In the genomic region with DNA sequence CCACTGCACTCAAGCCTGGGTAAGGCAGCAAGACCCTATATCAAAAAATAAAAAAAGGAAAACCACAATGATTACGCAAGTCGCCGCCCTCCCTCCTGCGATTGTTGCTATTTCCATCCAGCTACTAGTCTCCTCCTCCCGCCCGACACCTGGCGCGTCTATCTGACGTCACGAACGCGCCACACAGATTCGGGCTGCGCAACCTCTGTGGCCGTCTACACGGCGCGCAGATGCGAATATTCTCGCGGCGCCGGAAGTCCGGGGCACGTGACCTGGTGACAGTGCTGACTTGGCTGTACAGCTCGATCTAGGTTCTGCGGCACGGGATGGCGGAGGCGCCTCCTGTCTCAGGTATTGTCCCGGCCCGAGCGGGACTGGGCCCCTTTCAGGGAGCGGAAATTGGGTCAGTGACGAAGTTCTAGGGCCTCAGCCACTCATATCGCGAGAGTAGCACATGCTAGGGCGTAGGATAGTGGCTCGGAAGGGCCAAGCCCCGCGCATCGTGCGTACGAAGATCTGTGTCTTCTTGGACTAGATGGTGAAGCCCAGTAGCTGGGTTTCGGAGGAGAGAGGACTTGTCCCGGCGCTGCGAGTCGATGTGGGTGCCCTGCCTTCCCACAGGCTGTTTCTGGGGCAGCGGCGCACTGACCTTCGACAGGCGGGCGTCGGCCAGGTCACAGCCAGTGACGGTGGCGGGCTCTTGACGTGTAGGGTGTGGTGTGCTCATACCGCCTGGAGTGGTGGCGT, we compare ENCODE assay signal across 1 cellular context.
TF ChIP-seq lines count a peak whose summit lies in the region.

A gene (plus strand): TSS at position 270 of the 747 bp plus-strand sequence. CDS start 57 bp downstream, at position 327.

TF ChIP-seq in GM12878, 131 proteins besides CTCF, POLR2A, EP300 and RAD21 (continued from another document and continues in another):
- TF ChIP-seq, protein P1, sequence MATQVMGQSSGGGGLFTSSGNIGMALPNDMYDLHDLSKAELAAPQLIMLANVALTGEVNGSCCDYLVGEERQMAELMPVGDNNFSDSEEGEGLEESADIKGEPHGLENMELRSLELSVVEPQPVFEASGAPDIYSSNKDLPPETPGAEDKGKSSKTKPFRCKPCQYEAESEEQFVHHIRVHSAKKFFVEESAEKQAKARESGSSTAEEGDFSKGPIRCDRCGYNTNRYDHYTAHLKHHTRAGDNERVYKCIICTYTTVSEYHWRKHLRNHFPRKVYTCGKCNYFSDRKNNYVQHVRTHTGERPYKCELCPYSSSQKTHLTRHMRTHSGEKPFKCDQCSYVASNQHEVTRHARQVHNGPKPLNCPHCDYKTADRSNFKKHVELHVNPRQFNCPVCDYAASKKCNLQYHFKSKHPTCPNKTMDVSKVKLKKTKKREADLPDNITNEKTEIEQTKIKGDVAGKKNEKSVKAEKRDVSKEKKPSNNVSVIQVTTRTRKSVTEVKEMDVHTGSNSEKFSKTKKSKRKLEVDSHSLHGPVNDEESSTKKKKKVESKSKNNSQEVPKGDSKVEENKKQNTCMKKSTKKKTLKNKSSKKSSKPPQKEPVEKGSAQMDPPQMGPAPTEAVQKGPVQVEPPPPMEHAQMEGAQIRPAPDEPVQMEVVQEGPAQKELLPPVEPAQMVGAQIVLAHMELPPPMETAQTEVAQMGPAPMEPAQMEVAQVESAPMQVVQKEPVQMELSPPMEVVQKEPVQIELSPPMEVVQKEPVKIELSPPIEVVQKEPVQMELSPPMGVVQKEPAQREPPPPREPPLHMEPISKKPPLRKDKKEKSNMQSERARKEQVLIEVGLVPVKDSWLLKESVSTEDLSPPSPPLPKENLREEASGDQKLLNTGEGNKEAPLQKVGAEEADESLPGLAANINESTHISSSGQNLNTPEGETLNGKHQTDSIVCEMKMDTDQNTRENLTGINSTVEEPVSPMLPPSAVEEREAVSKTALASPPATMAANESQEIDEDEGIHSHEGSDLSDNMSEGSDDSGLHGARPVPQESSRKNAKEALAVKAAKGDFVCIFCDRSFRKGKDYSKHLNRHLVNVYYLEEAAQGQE (IDR thresholded peaks at IDR 0.05; ENCODE audit: low read depth, low read length), result no peak
- TF ChIP-seq, protein P2, sequence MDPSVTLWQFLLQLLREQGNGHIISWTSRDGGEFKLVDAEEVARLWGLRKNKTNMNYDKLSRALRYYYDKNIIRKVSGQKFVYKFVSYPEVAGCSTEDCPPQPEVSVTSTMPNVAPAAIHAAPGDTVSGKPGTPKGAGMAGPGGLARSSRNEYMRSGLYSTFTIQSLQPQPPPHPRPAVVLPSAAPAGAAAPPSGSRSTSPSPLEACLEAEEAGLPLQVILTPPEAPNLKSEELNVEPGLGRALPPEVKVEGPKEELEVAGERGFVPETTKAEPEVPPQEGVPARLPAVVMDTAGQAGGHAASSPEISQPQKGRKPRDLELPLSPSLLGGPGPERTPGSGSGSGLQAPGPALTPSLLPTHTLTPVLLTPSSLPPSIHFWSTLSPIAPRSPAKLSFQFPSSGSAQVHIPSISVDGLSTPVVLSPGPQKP (IDR thresholded peaks at IDR 0.05; ENCODE audit: low read depth, low read length), result peak; percentile 95
- TF ChIP-seq NR2C2 (IDR thresholded peaks at IDR 0.05; ENCODE audit: borderline replicate concordance, control insufficient read depth, insufficient read length, low read depth) (no peak), GATAD2B (conservative IDR thresholded peaks at IDR 0.05; ENCODE audit: low read depth) (peak; percentile 60; the same call in 1 of the 2 replicates), SREBF1 (IDR thresholded peaks at IDR 0.05; ENCODE audit: low read length) (0 out of 2 replicates have a peak, but pooled peaks have one; percentile 39), RUNX3 (IDR thresholded peaks at IDR 0.05; ENCODE audit: low read length) (peak; percentile 95), MXI1 (IDR thresholded peaks at IDR 0.05; ENCODE audit: low read depth, low read length) (peak; percentile 96), NR2F1 (conservative IDR thresholded peaks at IDR 0.05) (peak; percentile 66), PAX5 (IDR thresholded peaks at IDR 0.05; ENCODE audit: borderline replicate concordance, low read depth, low read length) (peak; percentile 74; the same call in 1 of the 2 replicates), GABPA (IDR thresholded peaks at IDR 0.05; ENCODE audit: low read depth) (peak; percentile 84), YBX1 (IDR thresholded peaks at IDR 0.05) (no peak), IKZF1 (conservative IDR thresholded peaks at IDR 0.05) (peak; percentile 96), HDAC6 (IDR thresholded peaks at IDR 0.05; ENCODE audit: unreplicated experiment) (peak; percentile 42)
- TF ChIP-seq, protein P3, sequence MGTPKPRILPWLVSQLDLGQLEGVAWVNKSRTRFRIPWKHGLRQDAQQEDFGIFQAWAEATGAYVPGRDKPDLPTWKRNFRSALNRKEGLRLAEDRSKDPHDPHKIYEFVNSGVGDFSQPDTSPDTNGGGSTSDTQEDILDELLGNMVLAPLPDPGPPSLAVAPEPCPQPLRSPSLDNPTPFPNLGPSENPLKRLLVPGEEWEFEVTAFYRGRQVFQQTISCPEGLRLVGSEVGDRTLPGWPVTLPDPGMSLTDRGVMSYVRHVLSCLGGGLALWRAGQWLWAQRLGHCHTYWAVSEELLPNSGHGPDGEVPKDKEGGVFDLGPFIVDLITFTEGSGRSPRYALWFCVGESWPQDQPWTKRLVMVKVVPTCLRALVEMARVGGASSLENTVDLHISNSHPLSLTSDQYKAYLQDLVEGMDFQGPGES (IDR thresholded peaks at IDR 0.05), result no peak
- TF ChIP-seq, protein P4, sequence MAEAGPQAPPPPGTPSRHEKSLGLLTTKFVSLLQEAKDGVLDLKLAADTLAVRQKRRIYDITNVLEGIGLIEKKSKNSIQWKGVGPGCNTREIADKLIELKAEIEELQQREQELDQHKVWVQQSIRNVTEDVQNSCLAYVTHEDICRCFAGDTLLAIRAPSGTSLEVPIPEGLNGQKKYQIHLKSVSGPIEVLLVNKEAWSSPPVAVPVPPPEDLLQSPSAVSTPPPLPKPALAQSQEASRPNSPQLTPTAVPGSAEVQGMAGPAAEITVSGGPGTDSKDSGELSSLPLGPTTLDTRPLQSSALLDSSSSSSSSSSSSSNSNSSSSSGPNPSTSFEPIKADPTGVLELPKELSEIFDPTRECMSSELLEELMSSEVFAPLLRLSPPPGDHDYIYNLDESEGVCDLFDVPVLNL (IDR thresholded peaks at IDR 0.05; ENCODE audit: low read depth, low read length), result peak; percentile 68
- TF ChIP-seq, protein P5, sequence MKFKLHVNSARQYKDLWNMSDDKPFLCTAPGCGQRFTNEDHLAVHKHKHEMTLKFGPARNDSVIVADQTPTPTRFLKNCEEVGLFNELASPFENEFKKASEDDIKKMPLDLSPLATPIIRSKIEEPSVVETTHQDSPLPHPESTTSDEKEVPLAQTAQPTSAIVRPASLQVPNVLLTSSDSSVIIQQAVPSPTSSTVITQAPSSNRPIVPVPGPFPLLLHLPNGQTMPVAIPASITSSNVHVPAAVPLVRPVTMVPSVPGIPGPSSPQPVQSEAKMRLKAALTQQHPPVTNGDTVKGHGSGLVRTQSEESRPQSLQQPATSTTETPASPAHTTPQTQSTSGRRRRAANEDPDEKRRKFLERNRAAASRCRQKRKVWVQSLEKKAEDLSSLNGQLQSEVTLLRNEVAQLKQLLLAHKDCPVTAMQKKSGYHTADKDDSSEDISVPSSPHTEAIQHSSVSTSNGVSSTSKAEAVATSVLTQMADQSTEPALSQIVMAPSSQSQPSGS (IDR thresholded peaks at IDR 0.05; ENCODE audit: low read length), result peak; percentile 68; the same call in 1 of the 2 replicates
- TF ChIP-seq, protein P6, sequence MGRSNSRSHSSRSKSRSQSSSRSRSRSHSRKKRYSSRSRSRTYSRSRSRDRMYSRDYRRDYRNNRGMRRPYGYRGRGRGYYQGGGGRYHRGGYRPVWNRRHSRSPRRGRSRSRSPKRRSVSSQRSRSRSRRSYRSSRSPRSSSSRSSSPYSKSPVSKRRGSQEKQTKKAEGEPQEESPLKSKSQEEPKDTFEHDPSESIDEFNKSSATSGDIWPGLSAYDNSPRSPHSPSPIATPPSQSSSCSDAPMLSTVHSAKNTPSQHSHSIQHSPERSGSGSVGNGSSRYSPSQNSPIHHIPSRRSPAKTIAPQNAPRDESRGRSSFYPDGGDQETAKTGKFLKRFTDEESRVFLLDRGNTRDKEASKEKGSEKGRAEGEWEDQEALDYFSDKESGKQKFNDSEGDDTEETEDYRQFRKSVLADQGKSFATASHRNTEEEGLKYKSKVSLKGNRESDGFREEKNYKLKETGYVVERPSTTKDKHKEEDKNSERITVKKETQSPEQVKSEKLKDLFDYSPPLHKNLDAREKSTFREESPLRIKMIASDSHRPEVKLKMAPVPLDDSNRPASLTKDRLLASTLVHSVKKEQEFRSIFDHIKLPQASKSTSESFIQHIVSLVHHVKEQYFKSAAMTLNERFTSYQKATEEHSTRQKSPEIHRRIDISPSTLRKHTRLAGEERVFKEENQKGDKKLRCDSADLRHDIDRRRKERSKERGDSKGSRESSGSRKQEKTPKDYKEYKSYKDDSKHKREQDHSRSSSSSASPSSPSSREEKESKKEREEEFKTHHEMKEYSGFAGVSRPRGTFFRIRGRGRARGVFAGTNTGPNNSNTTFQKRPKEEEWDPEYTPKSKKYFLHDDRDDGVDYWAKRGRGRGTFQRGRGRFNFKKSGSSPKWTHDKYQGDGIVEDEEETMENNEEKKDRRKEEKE (IDR thresholded peaks at IDR 0.05), result no peak
- TF ChIP-seq, protein P7, sequence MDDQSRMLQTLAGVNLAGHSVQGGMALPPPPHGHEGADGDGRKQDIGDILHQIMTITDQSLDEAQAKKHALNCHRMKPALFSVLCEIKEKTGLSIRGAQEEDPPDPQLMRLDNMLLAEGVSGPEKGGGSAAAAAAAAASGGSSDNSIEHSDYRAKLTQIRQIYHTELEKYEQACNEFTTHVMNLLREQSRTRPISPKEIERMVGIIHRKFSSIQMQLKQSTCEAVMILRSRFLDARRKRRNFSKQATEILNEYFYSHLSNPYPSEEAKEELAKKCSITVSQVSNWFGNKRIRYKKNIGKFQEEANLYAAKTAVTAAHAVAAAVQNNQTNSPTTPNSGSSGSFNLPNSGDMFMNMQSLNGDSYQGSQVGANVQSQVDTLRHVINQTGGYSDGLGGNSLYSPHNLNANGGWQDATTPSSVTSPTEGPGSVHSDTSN (IDR thresholded peaks at IDR 0.05; ENCODE audit: insufficient replicate concordance, low read depth, low read length), result no peak
- TF ChIP-seq, protein P8, sequence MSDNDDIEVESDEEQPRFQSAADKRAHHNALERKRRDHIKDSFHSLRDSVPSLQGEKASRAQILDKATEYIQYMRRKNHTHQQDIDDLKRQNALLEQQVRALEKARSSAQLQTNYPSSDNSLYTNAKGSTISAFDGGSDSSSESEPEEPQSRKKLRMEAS (IDR thresholded peaks at IDR 0.05; ENCODE audit: low read depth, low read length), result peak; percentile 98
- TF ChIP-seq, protein P9, sequence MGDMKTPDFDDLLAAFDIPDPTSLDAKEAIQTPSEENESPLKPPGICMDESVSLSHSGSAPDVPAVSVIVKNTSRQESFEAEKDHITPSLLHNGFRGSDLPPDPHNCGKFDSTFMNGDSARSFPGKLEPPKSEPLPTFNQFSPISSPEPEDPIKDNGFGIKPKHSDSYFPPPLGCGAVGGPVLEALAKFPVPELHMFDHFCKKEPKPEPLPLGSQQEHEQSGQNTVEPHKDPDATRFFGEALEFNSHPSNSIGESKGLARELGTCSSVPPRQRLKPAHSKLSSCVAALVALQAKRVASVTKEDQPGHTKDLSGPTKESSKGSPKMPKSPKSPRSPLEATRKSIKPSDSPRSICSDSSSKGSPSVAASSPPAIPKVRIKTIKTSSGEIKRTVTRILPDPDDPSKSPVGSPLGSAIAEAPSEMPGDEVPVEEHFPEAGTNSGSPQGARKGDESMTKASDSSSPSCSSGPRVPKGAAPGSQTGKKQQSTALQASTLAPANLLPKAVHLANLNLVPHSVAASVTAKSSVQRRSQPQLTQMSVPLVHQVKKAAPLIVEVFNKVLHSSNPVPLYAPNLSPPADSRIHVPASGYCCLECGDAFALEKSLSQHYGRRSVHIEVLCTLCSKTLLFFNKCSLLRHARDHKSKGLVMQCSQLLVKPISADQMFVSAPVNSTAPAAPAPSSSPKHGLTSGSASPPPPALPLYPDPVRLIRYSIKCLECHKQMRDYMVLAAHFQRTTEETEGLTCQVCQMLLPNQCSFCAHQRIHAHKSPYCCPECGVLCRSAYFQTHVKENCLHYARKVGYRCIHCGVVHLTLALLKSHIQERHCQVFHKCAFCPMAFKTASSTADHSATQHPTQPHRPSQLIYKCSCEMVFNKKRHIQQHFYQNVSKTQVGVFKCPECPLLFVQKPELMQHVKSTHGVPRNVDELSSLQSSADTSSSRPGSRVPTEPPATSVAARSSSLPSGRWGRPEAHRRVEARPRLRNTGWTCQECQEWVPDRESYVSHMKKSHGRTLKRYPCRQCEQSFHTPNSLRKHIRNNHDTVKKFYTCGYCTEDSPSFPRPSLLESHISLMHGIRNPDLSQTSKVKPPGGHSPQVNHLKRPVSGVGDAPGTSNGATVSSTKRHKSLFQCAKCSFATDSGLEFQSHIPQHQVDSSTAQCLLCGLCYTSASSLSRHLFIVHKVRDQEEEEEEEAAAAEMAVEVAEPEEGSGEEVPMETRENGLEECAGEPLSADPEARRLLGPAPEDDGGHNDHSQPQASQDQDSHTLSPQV (IDR thresholded peaks at IDR 0.05), result peak; percentile 15; the same call in 1 of the 2 replicates
- TF ChIP-seq, protein P10, sequence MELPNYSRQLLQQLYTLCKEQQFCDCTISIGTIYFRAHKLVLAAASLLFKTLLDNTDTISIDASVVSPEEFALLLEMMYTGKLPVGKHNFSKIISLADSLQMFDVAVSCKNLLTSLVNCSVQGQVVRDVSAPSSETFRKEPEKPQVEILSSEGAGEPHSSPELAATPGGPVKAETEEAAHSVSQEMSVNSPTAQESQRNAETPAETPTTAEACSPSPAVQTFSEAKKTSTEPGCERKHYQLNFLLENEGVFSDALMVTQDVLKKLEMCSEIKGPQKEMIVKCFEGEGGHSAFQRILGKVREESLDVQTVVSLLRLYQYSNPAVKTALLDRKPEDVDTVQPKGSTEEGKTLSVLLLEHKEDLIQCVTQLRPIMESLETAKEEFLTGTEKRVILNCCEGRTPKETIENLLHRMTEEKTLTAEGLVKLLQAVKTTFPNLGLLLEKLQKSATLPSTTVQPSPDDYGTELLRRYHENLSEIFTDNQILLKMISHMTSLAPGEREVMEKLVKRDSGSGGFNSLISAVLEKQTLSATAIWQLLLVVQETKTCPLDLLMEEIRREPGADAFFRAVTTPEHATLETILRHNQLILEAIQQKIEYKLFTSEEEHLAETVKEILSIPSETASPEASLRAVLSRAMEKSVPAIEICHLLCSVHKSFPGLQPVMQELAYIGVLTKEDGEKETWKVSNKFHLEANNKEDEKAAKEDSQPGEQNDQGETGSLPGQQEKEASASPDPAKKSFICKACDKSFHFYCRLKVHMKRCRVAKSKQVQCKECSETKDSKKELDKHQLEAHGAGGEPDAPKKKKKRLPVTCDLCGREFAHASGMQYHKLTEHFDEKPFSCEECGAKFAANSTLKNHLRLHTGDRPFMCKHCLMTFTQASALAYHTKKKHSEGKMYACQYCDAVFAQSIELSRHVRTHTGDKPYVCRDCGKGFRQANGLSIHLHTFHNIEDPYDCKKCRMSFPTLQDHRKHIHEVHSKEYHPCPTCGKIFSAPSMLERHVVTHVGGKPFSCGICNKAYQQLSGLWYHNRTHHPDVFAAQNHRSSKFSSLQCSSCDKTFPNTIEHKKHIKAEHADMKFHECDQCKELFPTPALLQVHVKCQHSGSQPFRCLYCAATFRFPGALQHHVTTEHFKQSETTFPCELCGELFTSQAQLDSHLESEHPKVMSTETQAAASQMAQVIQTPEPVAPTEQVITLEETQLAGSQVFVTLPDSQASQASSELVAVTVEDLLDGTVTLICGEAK (IDR thresholded peaks at IDR 0.05; ENCODE audit: borderline replicate concordance), result peak; percentile 88; the same call in 1 of the 2 replicates
